ENCODE assay signal across 35 cellular contexts in the genomic region with DNA sequence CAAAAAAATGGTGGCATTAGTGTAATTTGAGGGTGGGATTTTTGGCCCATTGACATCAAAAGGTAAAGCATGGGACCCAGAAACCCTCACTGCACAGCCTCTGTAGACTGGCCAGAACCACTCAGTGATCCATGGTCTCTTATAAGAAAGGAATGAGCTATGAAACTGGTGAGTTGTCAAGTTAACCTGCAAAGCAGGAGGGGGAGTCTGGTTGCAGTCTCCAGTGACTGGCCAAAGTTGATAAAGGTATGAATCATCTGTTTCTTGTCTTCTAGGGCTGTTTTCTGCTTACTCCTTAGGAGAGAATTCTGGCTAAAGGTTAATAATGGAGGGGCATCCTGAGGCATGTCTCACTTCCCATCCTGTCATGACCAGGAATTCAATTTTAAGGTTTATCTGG.
"Had no signal": no experiment of that assay in that cellular context is flagged by ENCODE, and none has a peak within 500 bp of the region (broad histone marks: within the 10 kb centered on the region; RNA-seq: fewer than 3 reads in every experiment).

No MANE protein-coding gene starts in this region.

- H3K4me1 Mint-ChIP-seq: activated B cell treated with CpG ODN at 0.5 μM for 24 hours; activated CD4-positive, alpha-beta T cell treated with anti-CD3 and anti-CD28 coated beads, Interleukin-2, amount 10 ng/mL, durations not matched to agents 24 days and 14 days; activated CD8-positive, alpha-beta memory T cell treated with anti-CD3 and anti-CD28 coated beads, Interleukin-2, amount 10 ng/mL, durations not matched to agents 7 days and 5 days; activated naive CD4-positive, alpha-beta T cell treated with anti-CD3 and anti-CD28 coated beads, Interleukin-2, amount 10 ng/mL, durations not matched to agents 7 days and 5 days; activated naive CD4-positive, alpha-beta T cell treated with anti-CD3 and anti-CD28 coated beads, Interleukin-2, amount 50 U/mL, for 24 hours; activated naive CD8-positive, alpha-beta T cell treated with anti-CD3 and anti-CD28 coated beads, Interleukin-2, amount 10 ng/mL, durations not matched to agents 7 days and 5 days; activated naive CD8-positive, alpha-beta T cell treated with anti-CD3 and anti-CD28 coated beads, Interleukin-2, amount 50 U/mL, for 24 hours; brain; central memory CD8-positive, alpha-beta T cell had no signal

- DNase-seq: activated B cell treated with CpG ODN at 0.5 μM for 24 hours; activated CD4-positive, alpha-beta memory T cell treated with anti-CD3 and anti-CD28 coated beads for 36 hours; activated CD4-positive, alpha-beta T cell treated with anti-CD3 and anti-CD28 coated beads for 4 hours; activated CD4-positive, alpha-beta T cell treated with anti-CD3 and anti-CD28 coated beads, Interleukin-2, amount 10 ng/mL, durations not matched to agents 24 days and 14 days; activated CD4-positive, alpha-beta T cell treated with anti-CD3 and anti-CD28 coated beads, Interleukin-2, amount 50 U/mL, for 1 hour; activated CD4-positive, alpha-beta T cell treated with anti-CD3 and anti-CD28 coated beads, Interleukin-2, amount 50 U/mL, for 4 hours; activated CD4-positive, CD25-positive, alpha-beta regulatory T cell treated with anti-CD3 and anti-CD28 coated beads, Interleukin-2, amount 50 U/mL, for 72 hours; activated CD8-positive, alpha-beta memory T cell treated with anti-CD3 and anti-CD28 coated beads for 24 hours; activated CD8-positive, alpha-beta memory T cell treated with anti-CD3 and anti-CD28 coated beads, Interleukin-2, amount 10 ng/mL, durations not matched to agents 7 days and 5 days; activated CD8-positive, alpha-beta memory T cell treated with anti-CD3 and anti-CD28 coated beads, Interleukin-2, amount 50 U/mL, for 48 hours; activated CD8-positive, alpha-beta T cell treated with anti-CD3 and anti-CD28 coated beads, Interleukin-2, amount 10 ng/mL, durations not matched to agents 7 days and 5 days; activated effector memory CD4-positive, alpha-beta T cell treated with Interleukin-2 at 50 U/mL for 16 hours; activated gamma-delta T cell; activated naive CD4-positive, alpha-beta T cell treated with anti-CD3 and anti-CD28 coated beads, Interleukin-2, amount 10 ng/mL, durations not matched to agents 7 days and 5 days; activated naive CD4-positive, alpha-beta T cell treated with Interleukin-2 at 50 U/mL for 16 hours; activated naive CD8-positive, alpha-beta T cell treated with anti-CD3 and anti-CD28 coated beads, Interleukin-2, amount 10 ng/mL, durations not matched to agents 7 days and 5 days; activated naive CD8-positive, alpha-beta T cell treated with anti-CD3 and anti-CD28 coated beads, Interleukin-2, amount 50 U/mL, for 24 hours; activated T-cell treated with anti-CD3 and anti-CD28 coated beads, Interleukin-2, amount 50 U/mL, for 24 hours; activated T-cell treated with anti-CD3 and anti-CD28 coated beads, Interleukin-2, amount 50 U/mL, for 48 hours; amygdala; anterior cingulate cortex; caudate nucleus; cerebellar nuclear complex; T-helper 1 cell; T-helper 2 cell; T-helper 9 cell had no signal

- H3K27me3 Mint-ChIP-seq: activated CD4-positive, alpha-beta T cell treated with anti-CD3 and anti-CD28 coated beads, Interleukin-2, amount 10 ng/mL, durations not matched to agents 24 days and 14 days; activated CD8-positive, alpha-beta memory T cell treated with anti-CD3 and anti-CD28 coated beads, Interleukin-2, amount 10 ng/mL, durations not matched to agents 7 days and 5 days; activated naive CD4-positive, alpha-beta T cell treated with anti-CD3 and anti-CD28 coated beads, Interleukin-2, amount 10 ng/mL, durations not matched to agents 7 days and 5 days; activated naive CD8-positive, alpha-beta T cell; activated naive CD8-positive, alpha-beta T cell treated with anti-CD3 and anti-CD28 coated beads, Interleukin-2, amount 10 ng/mL, durations not matched to agents 7 days and 5 days; brain had no signal

- ATAC-seq: activated CD8-positive, alpha-beta memory T cell treated with anti-CD3 and anti-CD28 coated beads, Interleukin-2, amount 10 ng/mL, durations not matched to agents 7 days and 5 days; activated CD8-positive, alpha-beta T cell treated with anti-CD3 and anti-CD28 coated beads, Interleukin-2, amount 10 ng/mL, durations not matched to agents 7 days and 5 days; activated naive CD8-positive, alpha-beta T cell treated with anti-CD3 and anti-CD28 coated beads, Interleukin-2, amount 50 U/mL, for 24 hours had no signal

- H3K4me3 ChIP-seq: ascending aorta had no signal

- H3K36me3 Mint-ChIP-seq: activated CD4-positive, alpha-beta memory T cell treated with anti-CD3 and anti-CD28 coated beads for 36 hours; activated CD8-positive, alpha-beta memory T cell treated with anti-CD3 and anti-CD28 coated beads, Interleukin-2, amount 10 ng/mL, durations not matched to agents 7 days and 5 days; activated naive CD4-positive, alpha-beta T cell treated with anti-CD3 and anti-CD28 coated beads, Interleukin-2, amount 10 ng/mL, durations not matched to agents 7 days and 5 days; activated naive CD4-positive, alpha-beta T cell treated with anti-CD3 and anti-CD28 coated beads, Interleukin-2, amount 50 U/mL, for 24 hours; activated naive CD8-positive, alpha-beta T cell; activated naive CD8-positive, alpha-beta T cell treated with anti-CD3 and anti-CD28 coated beads, Interleukin-2, amount 10 ng/mL, durations not matched to agents 7 days and 5 days; brain had no signal

- H3K36me3 ChIP-seq: ascending aorta had no signal

- H3K27me3 ChIP-seq: ascending aorta had no signal

- H3K4me3 Mint-ChIP-seq: activated B cell treated with CpG ODN at 0.5 μM for 24 hours; activated CD4-positive, alpha-beta memory T cell treated with anti-CD3 and anti-CD28 coated beads for 36 hours; activated CD4-positive, alpha-beta T cell treated with anti-CD3 and anti-CD28 coated beads, Interleukin-2, amount 10 ng/mL, durations not matched to agents 24 days and 14 days; activated CD8-positive, alpha-beta memory T cell treated with anti-CD3 and anti-CD28 coated beads, Interleukin-2, amount 10 ng/mL, durations not matched to agents 7 days and 5 days; activated CD8-positive, alpha-beta T cell treated with anti-CD3 and anti-CD28 coated beads, Interleukin-2, amount 10 ng/mL, durations not matched to agents 7 days and 5 days; activated naive CD4-positive, alpha-beta T cell treated with anti-CD3 and anti-CD28 coated beads, Interleukin-2, amount 10 ng/mL, durations not matched to agents 7 days and 5 days; activated naive CD4-positive, alpha-beta T cell treated with anti-CD3 and anti-CD28 coated beads, Interleukin-2, amount 50 U/mL, for 24 hours; activated naive CD8-positive, alpha-beta T cell; activated naive CD8-positive, alpha-beta T cell treated with anti-CD3 and anti-CD28 coated beads, Interleukin-2, amount 10 ng/mL, durations not matched to agents 7 days and 5 days; activated naive CD8-positive, alpha-beta T cell treated with anti-CD3 and anti-CD28 coated beads, Interleukin-2, amount 50 U/mL, for 24 hours; activated T-cell treated with anti-CD3 and anti-CD28 coated beads, Interleukin-2, amount 50 U/mL, for 24 hours; brain; central memory CD8-positive, alpha-beta T cell; T-helper 1 cell treated with Interleukin-12 subunit alpha and Interleukin-12 subunit beta and Interleukin-4 antibody, amounts not matched to agents 30 μg/mL and 1 μg/mL, for 36 hours; T-helper 2 cell treated with Interferon-gamma antibody and Interleukin-4, amounts not matched to agents 5 μg/mL and 100 μg/mL, for 36 hours had no signal

- FAIRE-seq: TTC549 had no signal

- H3K27ac Mint-ChIP-seq: activated B cell treated with CpG ODN at 0.5 μM for 24 hours; activated CD4-positive, alpha-beta memory T cell treated with anti-CD3 and anti-CD28 coated beads for 36 hours; activated CD4-positive, alpha-beta T cell treated with anti-CD3 and anti-CD28 coated beads, Interleukin-2, amount 10 ng/mL, durations not matched to agents 24 days and 14 days; activated CD8-positive, alpha-beta memory T cell treated with anti-CD3 and anti-CD28 coated beads, Interleukin-2, amount 10 ng/mL, durations not matched to agents 7 days and 5 days; activated CD8-positive, alpha-beta T cell treated with anti-CD3 and anti-CD28 coated beads, Interleukin-2, amount 10 ng/mL, durations not matched to agents 7 days and 5 days; activated naive CD4-positive, alpha-beta T cell treated with anti-CD3 and anti-CD28 coated beads, Interleukin-2, amount 10 ng/mL, durations not matched to agents 7 days and 5 days; activated naive CD4-positive, alpha-beta T cell treated with anti-CD3 and anti-CD28 coated beads, Interleukin-2, amount 50 U/mL, for 24 hours; activated naive CD8-positive, alpha-beta T cell; activated naive CD8-positive, alpha-beta T cell treated with anti-CD3 and anti-CD28 coated beads, Interleukin-2, amount 10 ng/mL, durations not matched to agents 7 days and 5 days; activated naive CD8-positive, alpha-beta T cell treated with anti-CD3 and anti-CD28 coated beads, Interleukin-2, amount 50 U/mL, for 24 hours; activated T-cell treated with anti-CD3 and anti-CD28 coated beads, Interleukin-2, amount 50 U/mL, for 24 hours; activated T-helper 2 cell treated with anti-CD3 and anti-CD28 coated beads, Interferon-gamma antibody, Interleukin-2, Interleukin-4, amounts not matched to agents 10 μg/mL and 5 μg/mL and 100 μg/mL, durations not matched to agents 14 hours and 24 hours and 36 hours; brain; T-helper 1 cell treated with Interleukin-12 subunit alpha and Interleukin-12 subunit beta and Interleukin-4 antibody, amounts not matched to agents 30 μg/mL and 1 μg/mL, for 36 hours; T-helper 2 cell treated with Interferon-gamma antibody and Interleukin-4, amounts not matched to agents 5 μg/mL and 100 μg/mL, for 36 hours had no signal

- H3K9me3 Mint-ChIP-seq: activated CD4-positive, alpha-beta memory T cell treated with anti-CD3 and anti-CD28 coated beads for 36 hours; activated naive CD4-positive, alpha-beta T cell treated with anti-CD3 and anti-CD28 coated beads, Interleukin-2, amount 10 ng/mL, durations not matched to agents 7 days and 5 days; activated T-helper 2 cell treated with anti-CD3 and anti-CD28 coated beads, Interferon-gamma antibody, Interleukin-2, Interleukin-4, amounts not matched to agents 10 μg/mL and 5 μg/mL and 100 μg/mL, durations not matched to agents 14 hours and 24 hours and 36 hours; brain; T-helper 1 cell treated with Interleukin-12 subunit alpha and Interleukin-12 subunit beta and Interleukin-4 antibody, amounts not matched to agents 30 μg/mL and 1 μg/mL, for 36 hours had no signal
